ENCODE assay signal across 2 cellular contexts in the genomic region with DNA sequence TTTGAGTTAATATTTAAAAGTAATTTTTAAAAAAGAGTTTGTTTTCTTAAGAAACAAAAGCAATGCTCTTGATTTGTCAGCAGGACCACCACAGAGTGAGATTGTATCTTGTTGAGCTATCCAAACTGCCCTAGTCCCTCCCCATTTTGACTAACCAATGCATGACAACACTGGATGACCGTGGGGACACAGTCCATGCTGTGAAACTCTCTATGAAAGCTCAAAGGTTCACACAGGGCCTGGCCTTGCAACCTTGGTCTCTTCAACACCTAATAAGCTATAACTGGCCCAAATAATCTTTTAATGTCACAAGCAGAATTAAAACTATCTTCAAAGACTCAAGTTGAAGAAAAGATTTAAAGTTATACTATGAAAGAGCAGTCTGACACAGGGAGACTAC.
TF ChIP-seq lines count a peak whose summit lies in the region.

No MANE protein-coding gene starts in this region.

TF ChIP-seq in WTC11, 78 proteins besides CTCF, POLR2A, EP300 and RAD21 (continues in another document):
- TF ChIP-seq RELA (CRISPR knock-in tag; IDR thresholded peaks at IDR 0.05; ENCODE audit: borderline replicate concordance): no peak
- TF ChIP-seq, protein P1, sequence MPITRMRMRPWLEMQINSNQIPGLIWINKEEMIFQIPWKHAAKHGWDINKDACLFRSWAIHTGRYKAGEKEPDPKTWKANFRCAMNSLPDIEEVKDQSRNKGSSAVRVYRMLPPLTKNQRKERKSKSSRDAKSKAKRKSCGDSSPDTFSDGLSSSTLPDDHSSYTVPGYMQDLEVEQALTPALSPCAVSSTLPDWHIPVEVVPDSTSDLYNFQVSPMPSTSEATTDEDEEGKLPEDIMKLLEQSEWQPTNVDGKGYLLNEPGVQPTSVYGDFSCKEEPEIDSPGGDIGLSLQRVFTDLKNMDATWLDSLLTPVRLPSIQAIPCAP (CRISPR knock-in tag; IDR thresholded peaks at IDR 0.05): no peak
- TF ChIP-seq JAZF1 (CRISPR knock-in tag; IDR thresholded peaks at IDR 0.05): no peak
- TF ChIP-seq GTF2I (CRISPR knock-in tag; conservative IDR thresholded peaks at IDR 0.05): no peak
- TF ChIP-seq, protein P2, sequence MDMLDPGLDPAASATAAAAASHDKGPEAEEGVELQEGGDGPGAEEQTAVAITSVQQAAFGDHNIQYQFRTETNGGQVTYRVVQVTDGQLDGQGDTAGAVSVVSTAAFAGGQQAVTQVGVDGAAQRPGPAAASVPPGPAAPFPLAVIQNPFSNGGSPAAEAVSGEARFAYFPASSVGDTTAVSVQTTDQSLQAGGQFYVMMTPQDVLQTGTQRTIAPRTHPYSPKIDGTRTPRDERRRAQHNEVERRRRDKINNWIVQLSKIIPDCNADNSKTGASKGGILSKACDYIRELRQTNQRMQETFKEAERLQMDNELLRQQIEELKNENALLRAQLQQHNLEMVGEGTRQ (CRISPR knock-in tag; IDR thresholded peaks at IDR 0.05): no peak
- TF ChIP-seq, protein P3, sequence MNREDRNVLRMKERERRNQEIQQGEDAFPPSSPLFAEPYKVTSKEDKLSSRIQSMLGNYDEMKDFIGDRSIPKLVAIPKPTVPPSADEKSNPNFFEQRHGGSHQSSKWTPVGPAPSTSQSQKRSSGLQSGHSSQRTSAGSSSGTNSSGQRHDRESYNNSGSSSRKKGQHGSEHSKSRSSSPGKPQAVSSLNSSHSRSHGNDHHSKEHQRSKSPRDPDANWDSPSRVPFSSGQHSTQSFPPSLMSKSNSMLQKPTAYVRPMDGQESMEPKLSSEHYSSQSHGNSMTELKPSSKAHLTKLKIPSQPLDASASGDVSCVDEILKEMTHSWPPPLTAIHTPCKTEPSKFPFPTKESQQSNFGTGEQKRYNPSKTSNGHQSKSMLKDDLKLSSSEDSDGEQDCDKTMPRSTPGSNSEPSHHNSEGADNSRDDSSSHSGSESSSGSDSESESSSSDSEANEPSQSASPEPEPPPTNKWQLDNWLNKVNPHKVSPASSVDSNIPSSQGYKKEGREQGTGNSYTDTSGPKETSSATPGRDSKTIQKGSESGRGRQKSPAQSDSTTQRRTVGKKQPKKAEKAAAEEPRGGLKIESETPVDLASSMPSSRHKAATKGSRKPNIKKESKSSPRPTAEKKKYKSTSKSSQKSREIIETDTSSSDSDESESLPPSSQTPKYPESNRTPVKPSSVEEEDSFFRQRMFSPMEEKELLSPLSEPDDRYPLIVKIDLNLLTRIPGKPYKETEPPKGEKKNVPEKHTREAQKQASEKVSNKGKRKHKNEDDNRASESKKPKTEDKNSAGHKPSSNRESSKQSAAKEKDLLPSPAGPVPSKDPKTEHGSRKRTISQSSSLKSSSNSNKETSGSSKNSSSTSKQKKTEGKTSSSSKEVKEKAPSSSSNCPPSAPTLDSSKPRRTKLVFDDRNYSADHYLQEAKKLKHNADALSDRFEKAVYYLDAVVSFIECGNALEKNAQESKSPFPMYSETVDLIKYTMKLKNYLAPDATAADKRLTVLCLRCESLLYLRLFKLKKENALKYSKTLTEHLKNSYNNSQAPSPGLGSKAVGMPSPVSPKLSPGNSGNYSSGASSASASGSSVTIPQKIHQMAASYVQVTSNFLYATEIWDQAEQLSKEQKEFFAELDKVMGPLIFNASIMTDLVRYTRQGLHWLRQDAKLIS (CRISPR knock-in tag; IDR thresholded peaks at IDR 0.05; ENCODE audit: borderline replicate concordance): no peak
- no peak for TF ChIP-seq TCF7 (CRISPR knock-in tag; IDR thresholded peaks at IDR 0.05; ENCODE audit: low read depth)
- no peak for TF ChIP-seq EMX1 (CRISPR knock-in tag; IDR thresholded peaks at IDR 0.05)
- no peak for TF ChIP-seq CREM (CRISPR knock-in tag; IDR thresholded peaks at IDR 0.05)
- TF ChIP-seq, protein P4, sequence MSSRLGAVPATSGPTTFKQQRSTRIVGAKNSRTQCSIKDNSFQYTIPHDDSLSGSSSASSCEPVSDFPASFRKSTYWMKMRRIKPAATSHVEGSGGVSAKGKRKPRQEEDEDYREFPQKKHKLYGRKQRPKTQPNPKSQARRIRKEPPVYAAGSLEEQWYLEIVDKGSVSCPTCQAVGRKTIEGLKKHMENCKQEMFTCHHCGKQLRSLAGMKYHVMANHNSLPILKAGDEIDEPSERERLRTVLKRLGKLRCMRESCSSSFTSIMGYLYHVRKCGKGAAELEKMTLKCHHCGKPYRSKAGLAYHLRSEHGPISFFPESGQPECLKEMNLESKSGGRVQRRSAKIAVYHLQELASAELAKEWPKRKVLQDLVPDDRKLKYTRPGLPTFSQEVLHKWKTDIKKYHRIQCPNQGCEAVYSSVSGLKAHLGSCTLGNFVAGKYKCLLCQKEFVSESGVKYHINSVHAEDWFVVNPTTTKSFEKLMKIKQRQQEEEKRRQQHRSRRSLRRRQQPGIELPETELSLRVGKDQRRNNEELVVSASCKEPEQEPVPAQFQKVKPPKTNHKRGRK (CRISPR knock-in tag; IDR thresholded peaks at IDR 0.05; ENCODE audit: borderline replicate concordance): no peak
- TF ChIP-seq TP53 (CRISPR knock-in tag; IDR thresholded peaks at IDR 0.05): no peak
- no peak for TF ChIP-seq KAT7 (CRISPR knock-in tag; IDR thresholded peaks at IDR 0.05; ENCODE audit: borderline replicate concordance)
- no peak for TF ChIP-seq CBFB (CRISPR knock-in tag; IDR thresholded peaks at IDR 0.05; ENCODE audit: low read depth)
- TF ChIP-seq, protein P5, sequence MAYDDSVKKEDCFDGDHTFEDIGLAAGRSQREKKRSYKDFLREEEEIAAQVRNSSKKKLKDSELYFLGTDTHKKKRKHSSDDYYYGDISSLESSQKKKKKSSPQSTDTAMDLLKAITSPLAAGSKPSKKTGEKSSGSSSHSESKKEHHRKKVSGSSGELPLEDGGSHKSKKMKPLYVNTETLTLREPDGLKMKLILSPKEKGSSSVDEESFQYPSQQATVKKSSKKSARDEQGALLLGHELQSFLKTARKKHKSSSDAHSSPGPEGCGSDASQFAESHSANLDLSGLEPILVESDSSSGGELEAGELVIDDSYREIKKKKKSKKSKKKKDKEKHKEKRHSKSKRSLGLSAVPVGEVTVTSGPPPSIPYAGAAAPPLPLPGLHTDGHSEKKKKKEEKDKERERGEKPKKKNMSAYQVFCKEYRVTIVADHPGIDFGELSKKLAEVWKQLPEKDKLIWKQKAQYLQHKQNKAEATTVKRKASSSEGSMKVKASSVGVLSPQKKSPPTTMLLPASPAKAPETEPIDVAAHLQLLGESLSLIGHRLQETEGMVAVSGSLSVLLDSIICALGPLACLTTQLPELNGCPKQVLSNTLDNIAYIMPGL (CRISPR knock-in tag; IDR thresholded peaks at IDR 0.05): no peak
- TF ChIP-seq, protein P6, sequence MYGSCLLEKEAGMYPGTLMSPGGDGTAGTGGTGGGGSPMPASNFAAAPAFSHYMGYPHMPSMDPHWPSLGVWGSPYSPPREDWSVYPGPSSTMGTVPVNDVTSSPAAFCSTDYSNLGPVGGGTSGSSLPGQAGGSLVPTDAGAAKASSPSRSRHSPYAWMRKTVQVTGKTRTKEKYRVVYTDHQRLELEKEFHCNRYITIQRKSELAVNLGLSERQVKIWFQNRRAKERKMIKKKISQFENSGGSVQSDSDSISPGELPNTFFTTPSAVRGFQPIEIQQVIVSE (CRISPR knock-in tag; IDR thresholded peaks at IDR 0.05; ENCODE audit: borderline replicate concordance): no peak

TF ChIP-seq in liver, 16 proteins besides CTCF, POLR2A, EP300 and RAD21:
- TF ChIP-seq, protein P7, sequence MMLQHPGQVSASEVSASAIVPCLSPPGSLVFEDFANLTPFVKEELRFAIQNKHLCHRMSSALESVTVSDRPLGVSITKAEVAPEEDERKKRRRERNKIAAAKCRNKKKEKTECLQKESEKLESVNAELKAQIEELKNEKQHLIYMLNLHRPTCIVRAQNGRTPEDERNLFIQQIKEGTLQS (IDR thresholded peaks at IDR 0.05): peak; percentile 79
- TF ChIP-seq, protein P8, sequence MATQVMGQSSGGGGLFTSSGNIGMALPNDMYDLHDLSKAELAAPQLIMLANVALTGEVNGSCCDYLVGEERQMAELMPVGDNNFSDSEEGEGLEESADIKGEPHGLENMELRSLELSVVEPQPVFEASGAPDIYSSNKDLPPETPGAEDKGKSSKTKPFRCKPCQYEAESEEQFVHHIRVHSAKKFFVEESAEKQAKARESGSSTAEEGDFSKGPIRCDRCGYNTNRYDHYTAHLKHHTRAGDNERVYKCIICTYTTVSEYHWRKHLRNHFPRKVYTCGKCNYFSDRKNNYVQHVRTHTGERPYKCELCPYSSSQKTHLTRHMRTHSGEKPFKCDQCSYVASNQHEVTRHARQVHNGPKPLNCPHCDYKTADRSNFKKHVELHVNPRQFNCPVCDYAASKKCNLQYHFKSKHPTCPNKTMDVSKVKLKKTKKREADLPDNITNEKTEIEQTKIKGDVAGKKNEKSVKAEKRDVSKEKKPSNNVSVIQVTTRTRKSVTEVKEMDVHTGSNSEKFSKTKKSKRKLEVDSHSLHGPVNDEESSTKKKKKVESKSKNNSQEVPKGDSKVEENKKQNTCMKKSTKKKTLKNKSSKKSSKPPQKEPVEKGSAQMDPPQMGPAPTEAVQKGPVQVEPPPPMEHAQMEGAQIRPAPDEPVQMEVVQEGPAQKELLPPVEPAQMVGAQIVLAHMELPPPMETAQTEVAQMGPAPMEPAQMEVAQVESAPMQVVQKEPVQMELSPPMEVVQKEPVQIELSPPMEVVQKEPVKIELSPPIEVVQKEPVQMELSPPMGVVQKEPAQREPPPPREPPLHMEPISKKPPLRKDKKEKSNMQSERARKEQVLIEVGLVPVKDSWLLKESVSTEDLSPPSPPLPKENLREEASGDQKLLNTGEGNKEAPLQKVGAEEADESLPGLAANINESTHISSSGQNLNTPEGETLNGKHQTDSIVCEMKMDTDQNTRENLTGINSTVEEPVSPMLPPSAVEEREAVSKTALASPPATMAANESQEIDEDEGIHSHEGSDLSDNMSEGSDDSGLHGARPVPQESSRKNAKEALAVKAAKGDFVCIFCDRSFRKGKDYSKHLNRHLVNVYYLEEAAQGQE (IDR thresholded peaks at IDR 0.05): peak; percentile 67
- TF ChIP-seq RXRA (IDR thresholded peaks at IDR 0.05) (peak; percentile 77 to 78), FOXA1 (IDR thresholded peaks at IDR 0.05) (no peak), JUND (IDR thresholded peaks at IDR 0.05) (peak; percentile 61 to 73), YY1 (IDR thresholded peaks at IDR 0.05) (peak; percentile 82), SP1 (IDR thresholded peaks at IDR 0.05) (peak; percentile 90), HNF4A (conservative IDR thresholded peaks at IDR 0.05) (peak; percentile 99), GABPA (IDR thresholded peaks at IDR 0.05 in 1 of 2, conservative IDR thresholded peaks at IDR 0.05 in 1 of 2) (no peak), EGR1 (IDR thresholded peaks at IDR 0.05; ENCODE audit: low read depth in 2 of 2) (peak in 1 of 2 donors; percentile 15), HNF4G (IDR thresholded peaks at IDR 0.05) (peak; percentile 94), TAF1 (conservative IDR thresholded peaks at IDR 0.05) (no peak), NR2F2 (IDR thresholded peaks at IDR 0.05) (peak; percentile 69), FOXA2 (IDR thresholded peaks at IDR 0.05) (no peak)
- TF ChIP-seq, protein P9, sequence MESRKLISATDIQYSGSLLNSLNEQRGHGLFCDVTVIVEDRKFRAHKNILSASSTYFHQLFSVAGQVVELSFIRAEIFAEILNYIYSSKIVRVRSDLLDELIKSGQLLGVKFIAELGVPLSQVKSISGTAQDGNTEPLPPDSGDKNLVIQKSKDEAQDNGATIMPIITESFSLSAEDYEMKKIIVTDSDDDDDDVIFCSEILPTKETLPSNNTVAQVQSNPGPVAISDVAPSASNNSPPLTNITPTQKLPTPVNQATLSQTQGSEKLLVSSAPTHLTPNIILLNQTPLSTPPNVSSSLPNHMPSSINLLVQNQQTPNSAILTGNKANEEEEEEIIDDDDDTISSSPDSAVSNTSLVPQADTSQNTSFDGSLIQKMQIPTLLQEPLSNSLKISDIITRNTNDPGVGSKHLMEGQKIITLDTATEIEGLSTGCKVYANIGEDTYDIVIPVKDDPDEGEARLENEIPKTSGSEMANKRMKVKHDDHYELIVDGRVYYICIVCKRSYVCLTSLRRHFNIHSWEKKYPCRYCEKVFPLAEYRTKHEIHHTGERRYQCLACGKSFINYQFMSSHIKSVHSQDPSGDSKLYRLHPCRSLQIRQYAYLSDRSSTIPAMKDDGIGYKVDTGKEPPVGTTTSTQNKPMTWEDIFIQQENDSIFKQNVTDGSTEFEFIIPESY (IDR thresholded peaks at IDR 0.05): peak; percentile 32
- TF ChIP-seq, protein P10, sequence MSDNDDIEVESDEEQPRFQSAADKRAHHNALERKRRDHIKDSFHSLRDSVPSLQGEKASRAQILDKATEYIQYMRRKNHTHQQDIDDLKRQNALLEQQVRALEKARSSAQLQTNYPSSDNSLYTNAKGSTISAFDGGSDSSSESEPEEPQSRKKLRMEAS (IDR thresholded peaks at IDR 0.05): peak; percentile 17
